In the genomic region with DNA sequence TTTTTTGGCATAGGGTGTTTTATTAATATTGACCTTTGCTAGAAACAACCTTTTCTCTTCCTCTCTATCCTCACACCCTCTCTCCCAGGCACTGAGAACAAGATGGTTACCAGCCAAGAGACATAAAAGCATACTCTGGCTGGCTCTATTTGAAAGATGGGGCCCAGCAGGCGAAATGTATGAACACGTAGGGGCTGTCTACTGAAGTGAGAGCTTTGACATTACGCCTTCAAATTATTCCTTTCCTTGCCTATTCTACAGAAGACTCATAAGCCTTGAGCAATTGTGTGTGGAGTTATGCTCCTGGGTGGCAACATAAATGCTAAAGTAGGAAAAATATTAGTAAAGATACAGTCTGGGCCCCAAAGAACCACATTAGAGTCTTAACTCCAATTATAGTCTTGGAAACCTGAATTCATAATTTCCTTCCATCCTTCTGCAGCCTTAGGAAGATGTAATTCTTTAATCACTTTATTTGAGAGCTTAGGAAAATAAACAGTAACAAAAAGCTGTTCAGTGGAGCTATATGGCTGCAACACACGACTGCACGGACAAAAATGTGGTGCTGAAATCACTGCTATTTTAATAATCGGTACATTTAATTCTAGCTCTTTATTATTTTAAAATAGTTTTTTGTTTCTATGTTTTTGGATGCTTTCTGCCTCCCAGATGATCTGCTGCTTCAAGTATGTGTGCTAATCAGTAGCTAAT, we compare ENCODE assay signal across 17 cellular contexts.
"Had no signal": no experiment of that assay in that cellular context is flagged by ENCODE, and none has a peak within 500 bp of the region (broad histone marks: within the 10 kb centered on the region; RNA-seq: fewer than 3 reads in every experiment).

No MANE protein-coding gene starts in this region.

- H3K9me3 Mint-ChIP-seq: endodermal cell; T-helper 2 cell treated with Interferon-gamma antibody and Interleukin-4, amounts not matched to agents 5 μg/mL and 100 μg/mL, for 36 hours had no signal

- H3K27ac Mint-ChIP-seq: endodermal cell; T-helper 2 cell treated with Interferon-gamma antibody and Interleukin-4, amounts not matched to agents 5 μg/mL and 100 μg/mL, for 36 hours had no signal

- H3K4me3 Mint-ChIP-seq: endodermal cell; T-helper 2 cell treated with Interferon-gamma antibody and Interleukin-4, amounts not matched to agents 5 μg/mL and 100 μg/mL, for 36 hours had no signal

- H3K27me3 ChIP-seq: breast epithelium, suprapubic skin had no signal

- H3K4me3 ChIP-seq: breast epithelium, dorsolateral prefrontal cortex, lower lobe of right lung, suprapubic skin had no signal

- H3K27ac ChIP-seq: lower lobe of right lung had no signal

- ATAC-seq: activated CD4-positive, CD25-positive, alpha-beta regulatory T cell treated with anti-CD3 and anti-CD28 coated beads, Interleukin-2, amount 50 U/mL, for 24 hours had no signal

- H3K36me3 ChIP-seq: breast epithelium, lower lobe of right lung, suprapubic skin had no signal

- DNase-seq: activated naive CD4-positive, alpha-beta T cell; activated T-cell treated with anti-CD3 and anti-CD28 coated beads for 4 hours; aorta; cerebellar nuclear complex; dorsolateral prefrontal cortex; endodermal cell; hippocampal formation; lower lobe of right lung; midbrain; retina; stimulated activated CD4-positive, alpha-beta T cell treated with anti-CD3 and anti-CD28 coated beads, Interleukin-4, amount 100 ng/mL, for 4 hours; stimulated activated CD8-positive, alpha-beta memory T cell treated with anti-CD3 and anti-CD28 coated beads, Interleukin-4, amount 100 ng/mL, for 48 hours; stimulated activated naive CD4-positive, alpha-beta T cell treated with Interleukin-2 at 50 U/mL for 16 hours had no signal

- H3K9me3 ChIP-seq: breast epithelium, lower lobe of right lung, suprapubic skin had no signal
